Comparison of ENCODE assay signal across 9 cellular contexts in genomic region chr17:50373705-50374104, GRCh38. TPM values are rescaled to one million over a fixed set of nuclear protein-coding genes. Genes with fewer than 3 reads are reported as not detected.
A peak's percentile ranks its signal among the peaks of the same experiment; 100 is the strongest.
DNase-seq lines count a peak whose midpoint lies in the region; ATAC-seq and TF ChIP-seq lines count a peak whose summit lies in the region.
"Had no signal": no experiment of that assay in that cellular context is flagged by ENCODE, and none has a peak within 500 bp of the region (broad histone marks: within the 10 kb centered on the region; RNA-seq: fewer than 3 reads in every experiment).

No MANE protein-coding gene starts in this region.

- H3K9me3 ChIP-seq in NT2/D1 (ENCODE audit: insufficient read depth, low read length) (no peaks in the 10 kb centered on the region), ectodermal cell (ENCODE audit: control insufficient read depth, low read length) (no peaks in the 10 kb centered on the region), uterus (no peaks in the 10 kb centered on the region), testis (no peaks in the 10 kb centered on the region)

- peaks cover 27% of the 10 kb centered on the region for H3K4me1 Mint-ChIP-seq in neural crest cell

- peaks cover 10% of the 10 kb centered on the region for H3K36me3 Mint-ChIP-seq in neural crest cell (ENCODE audit: low read depth)

- H3K27me3 Mint-ChIP-seq in neural crest cell (ENCODE audit: low read depth): no peaks in the 10 kb centered on the region

- TF ChIP-seq CTCF in GM12865 (IDR thresholded peaks at IDR 0.05; ENCODE audit: insufficient read depth, low read depth, low read length, missing control alignments): no peak
- no peak for TF ChIP-seq CTCF in neural crest cell (conservative IDR thresholded peaks at IDR 0.05)
- TF ChIP-seq CTCF in uterus (IDR thresholded peaks at IDR 0.05): no peak
- no peak for TF ChIP-seq CTCF in testis (IDR thresholded peaks at IDR 0.05)

- no peak for ATAC-seq in GM21786 (IDR thresholded peaks at IDR 0.05; ENCODE audit: unreplicated experiment)

- H3K9ac ChIP-seq in NT2/D1 (ENCODE audit: insufficient read length, low read depth): peak overlapping the region; percentile 99

- TF ChIP-seq POLR2A in uterus (IDR thresholded peaks at IDR 0.05) (no peak), testis (IDR thresholded peaks at IDR 0.05) (no peak)

- H3K27me3 ChIP-seq in NT2/D1 (ENCODE audit: insufficient read depth, insufficient read length) (no peaks in the 10 kb centered on the region), ectodermal cell (ENCODE audit: control insufficient read depth, insufficient read depth, low read length, poor library complexity, severe bottlenecking) (no peaks in the 10 kb centered on the region), uterus (no peaks in the 10 kb centered on the region), testis (no peaks in the 10 kb centered on the region)

- H3K4me3 ChIP-seq in GM12865 (ENCODE audit: low read depth, low read length) (peak overlapping the region; percentile 69), NT2/D1 (ENCODE audit: insufficient read length, low read depth) (peak overlapping the region; percentile 98), ectodermal cell (ENCODE audit: insufficient read depth, low read depth, low read length) (peak overlapping the region; percentile 95), uterus (no peak overlapping the region), testis (no peak overlapping the region)

- H3K36me3 ChIP-seq in NT2/D1 (ENCODE audit: insufficient read depth, insufficient read length, low read length) (peaks cover 66% of the 10 kb centered on the region), ectodermal cell (ENCODE audit: control insufficient read depth, insufficient read depth, low read length) (peaks cover 20% of the 10 kb centered on the region), uterus (no peaks in the 10 kb centered on the region), testis (ENCODE audit: low read depth, missing control alignments) (no peaks in the 10 kb centered on the region)

- WGBS in ectodermal cell, 2 experiments: 89 to 92% methylated on average over 1 to 2 of the region's 2 CpGs
- WGBS in testis, 2 donors: 71 to 81% methylated on average over 2 of the region's 2 CpGs

- H3K9me3 Mint-ChIP-seq in neural crest cell: no peaks in the 10 kb centered on the region

- no peak overlapping the region for H3K27ac ChIP-seq in ectodermal cell (ENCODE audit: insufficient read depth, low read depth, low read length, poor library complexity, severe bottlenecking)
- no peak overlapping the region for H3K27ac ChIP-seq in uterus
- no peak overlapping the region for H3K27ac ChIP-seq in testis

- peak overlapping the region; percentile 98 for H3K4me3 Mint-ChIP-seq in neural crest cell

- DNase-seq in GM12865 (ENCODE audit: low read depth): no peak
- DNase-seq in NT2/D1 (ENCODE audit: low read depth, low spot score): no peak
- DNase-seq in neural crest cell (ENCODE audit: low read depth, low spot score): no peak
- no peak for DNase-seq in uterus
- DNase-seq in testis: no peak
- no peak for DNase-seq in glomerular visceral epithelial cell (ENCODE audit: extremely low spot score)
- DNase-seq: left ventricle myocardium superior had no signal

- intact Hi-C loops in uterus (cut with DNase I; ENCODE audit: low total_unique reads): no loop called here
- intact Hi-C loops in testis (cut with DNase I; ENCODE audit: low total_unique reads): loop anchor here (10.0 kb wide), 1 partner anchor 101 kb away; the partner anchor contains the start of gene RSAD1

- H3K27ac Mint-ChIP-seq in neural crest cell (ENCODE audit: unreplicated experiment): no peak overlapping the region

- H3K4me1 ChIP-seq in NT2/D1 (ENCODE audit: insufficient read depth, insufficient read length) (peaks cover 3% of the 10 kb centered on the region), ectodermal cell (ENCODE audit: control insufficient read depth, insufficient read depth, low read length) (no peaks in the 10 kb centered on the region), uterus (peaks cover 0 to 8% of the 10 kb centered on the region in 2 donors), testis (peaks cover 19% of the 10 kb centered on the region)

RNA-seq across cellular contexts. Expression of gene EME1, which starts 0.7 kb away (rescaled TPM):
- 29.6 TPM for polyA plus RNA-seq in ectodermal cell (2013, experiment 1 of 4)
- polyA plus RNA-seq in ectodermal cell (2013, experiment 2 of 4): 24.3 TPM
- polyA plus RNA-seq in ectodermal cell (2013, experiment 3 of 4): 24.2 TPM
- 28.7 TPM for polyA plus RNA-seq in ectodermal cell (2013, experiment 4 of 4)
- total RNA-seq in neural crest cell: 25.5 and 31.4 TPM in 2 replicates
- 1 to 10 TPM in 2 of 4 donors, not detected in 2; 1.7 to 3.4 TPM for total RNA-seq in uterus
- 10 to 100 TPM; 15.6 to 19.3 TPM for total RNA-seq in testis
- polyA plus RNA-seq in testis (ENCODE audit: insufficient read depth, low read depth, low replicate concordance): 22.8 TPM

RNA-seq across cellular contexts. Expression of gene MRPL27, which starts 0.7 kb away (rescaled TPM):
- 64.5 TPM for polyA plus RNA-seq in ectodermal cell (2013, experiment 1 of 4)
- 63.1 TPM for polyA plus RNA-seq in ectodermal cell (2013, experiment 2 of 4)
- polyA plus RNA-seq in ectodermal cell (2013, experiment 3 of 4): 52.9 TPM
- 62.6 TPM for polyA plus RNA-seq in ectodermal cell (2013, experiment 4 of 4)
- 70.4 and 72.2 TPM in 2 replicates for total RNA-seq in neural crest cell
- 10 to 100 TPM; 16.4 to 72.1 (median 45.8) TPM for total RNA-seq in uterus
- 10 to 100 TPM; 54.5 to 69.1 TPM for total RNA-seq in testis
- polyA plus RNA-seq in testis (ENCODE audit: insufficient read depth, low read depth, low replicate concordance): 65.1 TPM

RNA-seq across cellular contexts. Expression of gene LRRC59, which starts 23.6 kb away (rescaled TPM):
- 79.7 TPM for polyA plus RNA-seq in ectodermal cell (2013, experiment 1 of 4)
- 81.7 TPM for polyA plus RNA-seq in ectodermal cell (2013, experiment 2 of 4)
- polyA plus RNA-seq in ectodermal cell (2013, experiment 3 of 4): 64.3 TPM
- 65.3 TPM for polyA plus RNA-seq in ectodermal cell (2013, experiment 4 of 4)
- total RNA-seq in neural crest cell (92.3 and 92.7 TPM in 2 replicates), uterus (10 to 100 TPM; 24.1 to 62.4 (median 47.1) TPM), testis (10 to 100 TPM; 56.0 to 62.2 TPM)
- polyA plus RNA-seq in testis (ENCODE audit: insufficient read depth, low read depth, low replicate concordance): 74.4 TPM

RNA-seq across cellular contexts. Expression of gene XYLT2, which starts 27.8 kb away (rescaled TPM):
- 22.2 TPM for polyA plus RNA-seq in ectodermal cell (2013, experiment 1 of 4)
- polyA plus RNA-seq in ectodermal cell (2013, experiment 2 of 4): 19.7 TPM
- polyA plus RNA-seq in ectodermal cell (2013, experiment 3 of 4): 15.3 TPM
- 17.6 TPM for polyA plus RNA-seq in ectodermal cell (2013, experiment 4 of 4)
- total RNA-seq in neural crest cell (23.4 and 26.5 TPM in 2 replicates), uterus (10 to 100 TPM; 23.5 to 34.0 (median 28.5) TPM), testis (10 to 100 TPM; 37.6 to 47.4 TPM)
- polyA plus RNA-seq in testis (ENCODE audit: insufficient read depth, low read depth, low replicate concordance): 44.1 TPM

RNA-seq across cellular contexts. Expression of gene ACSF2, which starts 52.3 kb away (rescaled TPM):
- 17.6 TPM for polyA plus RNA-seq in ectodermal cell (2013, experiment 1 of 4)
- 15.0 TPM for polyA plus RNA-seq in ectodermal cell (2013, experiment 2 of 4)
- 14.9 TPM for polyA plus RNA-seq in ectodermal cell (2013, experiment 3 of 4)
- polyA plus RNA-seq in ectodermal cell (2013, experiment 4 of 4): 21.0 TPM
- total RNA-seq in neural crest cell: 31.5 and 34.5 TPM in 2 replicates
- total RNA-seq in uterus: 10 to 100 TPM; 16.7 to 60.6 (median 45.7) TPM
- total RNA-seq in testis: 10 to 100 TPM; 39.4 to 60.1 TPM
- 37.7 TPM for polyA plus RNA-seq in testis (ENCODE audit: insufficient read depth, low read depth, low replicate concordance)

Comparison
In these comparisons a context has a peak if more than half of its experiments do, and no peak if none do; other contexts are left out.
1. H3K4me3 ChIP-seq: peak in GM12865 (single experiment), NT2/D1 (single experiment) and ectodermal cell (single experiment); none in uterus (0 of 2) and testis (0 of 2).